ENCODE assay signal across 21 cellular contexts in the genomic region with DNA sequence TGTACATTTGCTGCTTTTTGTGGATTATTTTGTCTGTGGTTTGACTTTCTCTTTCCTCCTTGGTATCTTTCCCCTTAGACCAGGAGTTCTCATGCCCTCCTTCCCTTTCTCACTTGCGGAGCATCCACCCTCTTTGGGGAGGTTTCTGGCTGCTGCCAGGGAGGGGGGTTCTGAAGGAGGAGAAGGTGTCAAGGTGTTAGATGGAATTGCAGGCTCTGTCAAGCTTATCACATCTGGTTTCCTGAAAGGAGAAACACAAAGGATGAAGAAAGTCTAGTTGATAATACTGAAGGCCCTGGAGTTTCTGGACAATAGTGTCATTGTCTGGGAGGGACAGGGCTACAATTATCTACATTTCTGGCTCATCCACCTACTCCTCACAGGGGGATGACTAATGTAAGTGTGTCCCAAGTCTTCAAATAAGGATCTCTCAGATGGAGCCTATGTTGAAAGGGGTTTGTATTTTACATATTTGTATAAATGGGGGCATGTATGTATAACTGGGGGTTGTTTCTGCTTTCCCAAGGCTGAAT.
"Had no signal": no experiment of that assay in that cellular context is flagged by ENCODE, and none has a peak within 500 bp of the region (broad histone marks: within the 10 kb centered on the region; RNA-seq: fewer than 3 reads in every experiment).

No MANE protein-coding gene starts in this region.

- H3K27me3 ChIP-seq: esophagus squamous epithelium, ovary, right lobe of liver, suprapubic skin, transverse colon, upper lobe of right lung, vagina had no signal

- H3K27ac ChIP-seq: esophagus squamous epithelium, ovary, right lobe of liver, suprapubic skin, transverse colon, upper lobe of right lung, vagina had no signal

- H3K4me1 Mint-ChIP-seq: nephron progenitor cell; stimulated activated naive CD8-positive, alpha-beta T cell treated with anti-CD3 and anti-CD28 coated beads, Interleukin-15, amount 100 ng/mL, for 72 hours had no signal

- H3K4me3 ChIP-seq: esophagus squamous epithelium, lung, ovary, right lobe of liver, suprapubic skin, transverse colon, upper lobe of right lung, vagina had no signal

- H3K4me1 ChIP-seq: esophagus squamous epithelium, right lobe of liver, suprapubic skin, transverse colon, upper lobe of right lung, vagina had no signal

- DNase-seq: effector CD8-positive, alpha-beta T cell; esophagus squamous epithelium; kidney; naive thymus-derived CD8-positive, alpha-beta T cell; nephron progenitor cell; nucleus accumbens; ovary; retina; right lobe of liver; small intestine; stimulated activated CD4-positive, alpha-beta T cell treated with anti-CD3 and anti-CD28 coated beads, Interleukin-12 subunit alpha, Interleukin-12 subunit beta, amount 100 ng/mL, for 4 hours; stimulated activated CD4-positive, alpha-beta T cell treated with anti-CD3 and anti-CD28 coated beads, Interleukin-1b, Interleukin-23, amount 100 ng/mL, for 48 hours; stimulated activated CD4-positive, alpha-beta T cell treated with anti-CD3 and anti-CD28 coated beads, Interleukin-4, amount 100 ng/mL, for 1 hour; stimulated activated CD8-positive, alpha-beta memory T cell treated with anti-CD3 and anti-CD28 coated beads, Interleukin-4, amount 100 ng/mL, for 48 hours; stimulated activated naive CD4-positive, alpha-beta T cell; stimulated activated naive CD8-positive, alpha-beta T cell treated with anti-CD3 and anti-CD28 coated beads, Interleukin-15, amount 100 ng/mL, for 72 hours; transverse colon; upper lobe of right lung had no signal

- H3K36me3 ChIP-seq: esophagus squamous epithelium, ovary, right lobe of liver, suprapubic skin, transverse colon, upper lobe of right lung, vagina had no signal

- H3K27me3 Mint-ChIP-seq: stimulated activated naive CD8-positive, alpha-beta T cell treated with anti-CD3 and anti-CD28 coated beads, Interleukin-15, amount 100 ng/mL, for 72 hours had no signal

- H3K4me3 Mint-ChIP-seq: naive thymus-derived CD8-positive, alpha-beta T cell; nephron progenitor cell; stimulated activated naive CD8-positive, alpha-beta T cell treated with anti-CD3 and anti-CD28 coated beads, Interleukin-15, amount 100 ng/mL, for 72 hours had no signal

- H3K27ac Mint-ChIP-seq: naive thymus-derived CD8-positive, alpha-beta T cell; nephron progenitor cell had no signal

- H3K9me3 ChIP-seq: esophagus squamous epithelium, ovary, right lobe of liver, suprapubic skin, transverse colon, upper lobe of right lung, vagina had no signal

- H3K9me3 Mint-ChIP-seq: naive thymus-derived CD8-positive, alpha-beta T cell; nephron progenitor cell; stimulated activated naive CD8-positive, alpha-beta T cell treated with anti-CD3 and anti-CD28 coated beads, Interleukin-15, amount 100 ng/mL, for 72 hours had no signal
